In genomic region chr5:36733183-36733582, GRCh38 we compare ENCODE assay signal across 24 cellular contexts.
"Had no signal": no experiment of that assay in that cellular context is flagged by ENCODE, and none has a peak within 500 bp of the region (broad histone marks: within the 10 kb centered on the region; RNA-seq: fewer than 3 reads in every experiment).

No MANE protein-coding gene starts in this region.

- H3K27me3 ChIP-seq: brain microvascular endothelial cell, vagina had no signal

- H3K36me3 Mint-ChIP-seq: activated naive CD4-positive, alpha-beta T cell treated with anti-CD3 and anti-CD28 coated beads, Interleukin-2, amount 50 U/mL, for 72 hours; natural killer cell; stimulated activated naive B cell treated with anti-CD40 and anti-IgM and Interleukin-4, amounts not matched to agents 10 μg/mL and 1 μg/mL and 100 μg/mL, for 72 hours had no signal

- ATAC-seq: activated CD8-positive, alpha-beta T cell treated with anti-CD3 and anti-CD28 coated beads, Interleukin-2, amount 10 ng/mL, durations not matched to agents 7 days and 5 days; activated naive CD4-positive, alpha-beta T cell treated with anti-CD3 and anti-CD28 coated beads, Interleukin-2, amount 50 U/mL, for 72 hours; effector memory CD8-positive, alpha-beta T cell; heart left ventricle; natural killer cell; stimulated activated naive B cell treated with anti-CD40 and anti-IgM and Interleukin-4, amounts not matched to agents 10 μg/mL and 1 μg/mL and 100 μg/mL, for 72 hours had no signal

- FAIRE-seq: colon, TTC549 had no signal

- H3K4me3 ChIP-seq: dorsolateral prefrontal cortex, heart left ventricle, left ventricle myocardium inferior, prostate gland, vagina had no signal

- H3K9me3 Mint-ChIP-seq: activated naive CD4-positive, alpha-beta T cell treated with anti-CD3 and anti-CD28 coated beads, Interleukin-2, amount 50 U/mL, for 72 hours; activated T-helper 1 cell treated with anti-CD3 and anti-CD28 coated beads, Interleukin-12 subunit alpha, Interleukin-12 subunit beta, Interleukin-2, Interleukin-4 antibody, amounts not matched to agents 30 ng/mL and 10 ng/mL and 1 ng/mL, durations not matched to agents 14 hours and 24 hours and 36 hours; effector memory CD8-positive, alpha-beta T cell; natural killer cell; stimulated activated naive B cell treated with anti-CD40 and anti-IgM and Interleukin-4, amounts not matched to agents 10 μg/mL and 1 μg/mL and 100 μg/mL, for 72 hours had no signal

- H3K4me1 ChIP-seq: prostate gland, vagina had no signal

- H3K4me3 Mint-ChIP-seq: activated CD8-positive, alpha-beta T cell treated with anti-CD3 and anti-CD28 coated beads, Interleukin-2, amount 10 ng/mL, durations not matched to agents 7 days and 5 days; activated T-helper 1 cell treated with anti-CD3 and anti-CD28 coated beads, Interleukin-12 subunit alpha, Interleukin-12 subunit beta, Interleukin-2, Interleukin-4 antibody, amounts not matched to agents 30 ng/mL and 10 ng/mL and 1 ng/mL, durations not matched to agents 14 hours and 24 hours and 36 hours; effector memory CD8-positive, alpha-beta T cell; natural killer cell; stimulated activated naive B cell treated with anti-CD40 and anti-IgM and Interleukin-4, amounts not matched to agents 10 μg/mL and 1 μg/mL and 100 μg/mL, for 72 hours had no signal

- H3K36me3 ChIP-seq: brain microvascular endothelial cell, heart left ventricle, left ventricle myocardium inferior, prostate gland, vagina, WERI-Rb-1 had no signal

- H3K9me3 ChIP-seq: heart left ventricle, left ventricle myocardium inferior, prostate gland, vagina had no signal

- H3K27ac ChIP-seq: brain microvascular endothelial cell, dorsolateral prefrontal cortex, heart left ventricle, left ventricle myocardium inferior, prostate gland, vagina, WERI-Rb-1 had no signal

- H3K27ac Mint-ChIP-seq: activated CD8-positive, alpha-beta T cell treated with anti-CD3 and anti-CD28 coated beads, Interleukin-2, amount 10 ng/mL, durations not matched to agents 7 days and 5 days; activated naive CD4-positive, alpha-beta T cell treated with anti-CD3 and anti-CD28 coated beads, Interleukin-2, amount 50 U/mL, for 72 hours; activated T-helper 1 cell treated with anti-CD3 and anti-CD28 coated beads, Interleukin-12 subunit alpha, Interleukin-12 subunit beta, Interleukin-2, Interleukin-4 antibody, amounts not matched to agents 30 ng/mL and 10 ng/mL and 1 ng/mL, durations not matched to agents 14 hours and 24 hours and 36 hours; effector memory CD8-positive, alpha-beta T cell; natural killer cell; stimulated activated naive B cell treated with anti-CD40 and anti-IgM and Interleukin-4, amounts not matched to agents 10 μg/mL and 1 μg/mL and 100 μg/mL, for 72 hours had no signal

- DNase-seq: activated CD4-positive, alpha-beta T cell treated with anti-CD3 and anti-CD28 coated beads for 1 hour; activated CD4-positive, alpha-beta T cell treated with anti-CD3 and anti-CD28 coated beads, Interleukin-2, amount 50 U/mL, for 1 hour; activated CD8-positive, alpha-beta T cell treated with anti-CD3 and anti-CD28 coated beads, Interleukin-2, amount 10 ng/mL, durations not matched to agents 7 days and 5 days; activated gamma-delta T cell treated with Interleukin-2 at 50 U/mL for 16 hours; aorta; brain microvascular endothelial cell; central memory CD4-positive, alpha-beta T cell; dorsolateral prefrontal cortex; effector memory CD8-positive, alpha-beta T cell; heart left ventricle; left ventricle myocardium inferior; midbrain; natural killer cell; stimulated activated CD4-positive, alpha-beta T cell treated with anti-CD3 and anti-CD28 coated beads, Interleukin-2, amount 100 ng/mL, for 48 hours; stimulated activated CD8-positive, alpha-beta memory T cell treated with anti-CD3 and anti-CD28 coated beads, Interleukin-4, amount 100 ng/mL, for 48 hours; stimulated activated naive B cell treated with anti-CD40 and anti-IgM and Interleukin-4, amounts not matched to agents 10 μg/mL and 1 μg/mL and 100 μg/mL, for 72 hours; trophoblast cell; WERI-Rb-1 had no signal
